5 cellular contexts compared by ENCODE assay signal in genomic region chr7:70275570-70275969, GRCh38.
DNase-seq lines count a peak whose midpoint lies in the region; ATAC-seq, FAIRE-seq and TF ChIP-seq lines count a peak whose summit lies in the region.
"Not testable (repeated sequence)": the region's sequence is repeated elsewhere in the genome, so short reads cannot be mapped to it uniquely, and the experiment has no call there.

No MANE protein-coding gene starts in this region.

- not testable (repeated sequence) for H3K9me3 Mint-ChIP-seq in activated B cell treated with CpG ODN at 0.5 μM for 24 hours; endothelial cell (ENCODE audit: unreplicated experiment); stimulated activated naive B cell treated with anti-CD40 and anti-IgM and Interleukin-4, amounts not matched to agents 10 μg/mL and 1 μg/mL and 100 μg/mL, for 72 hours

- H3K9me3 ChIP-seq in BLaER1 = not testable (repeated sequence)

- not testable (repeated sequence) for ATAC-seq in activated B cell treated with CpG ODN at 0.5 μM for 24 hours (ENCODE audit: low read depth)
- ATAC-seq in stimulated activated naive B cell treated with anti-CD40 and anti-IgM and Interleukin-4, amounts not matched to agents 10 μg/mL and 1 μg/mL and 100 μg/mL, for 72 hours (replicated peaks) = peak; percentile 46 to 64

- H3K27me3 ChIP-seq in BLaER1 = not testable (repeated sequence)

- H3K27ac Mint-ChIP-seq in activated B cell treated with CpG ODN at 0.5 μM for 24 hours = peak overlapping the region; percentile 1
- H3K27ac Mint-ChIP-seq in endothelial cell (ENCODE audit: unreplicated experiment) = peak overlapping the region; percentile 4
- H3K27ac Mint-ChIP-seq in stimulated activated naive B cell treated with anti-CD40 and anti-IgM and Interleukin-4, amounts not matched to agents 10 μg/mL and 1 μg/mL and 100 μg/mL, for 72 hours = peak overlapping the region; percentile 65

- H3K4me1 Mint-ChIP-seq in activated B cell treated with CpG ODN at 0.5 μM for 24 hours = peaks cover 13% of the 10 kb centered on the region
- peaks cover 19% of the 10 kb centered on the region for H3K4me1 Mint-ChIP-seq in endothelial cell (ENCODE audit: unreplicated experiment)
- peaks cover 9 to 12% of the 10 kb centered on the region in 2 donors for H3K4me1 Mint-ChIP-seq in stimulated activated naive B cell treated with anti-CD40 and anti-IgM and Interleukin-4, amounts not matched to agents 10 μg/mL and 1 μg/mL and 100 μg/mL, for 72 hours

- H3K27me3 Mint-ChIP-seq in activated B cell treated with CpG ODN at 0.5 μM for 24 hours; endothelial cell (ENCODE audit: unreplicated experiment); stimulated activated naive B cell treated with anti-CD40 and anti-IgM and Interleukin-4, amounts not matched to agents 10 μg/mL and 1 μg/mL and 100 μg/mL, for 72 hours: not testable (repeated sequence)

- not testable (repeated sequence) for H3K36me3 Mint-ChIP-seq in activated B cell treated with CpG ODN at 0.5 μM for 24 hours (ENCODE audit: low read depth); endothelial cell (ENCODE audit: low read depth, unreplicated experiment); stimulated activated naive B cell treated with anti-CD40 and anti-IgM and Interleukin-4, amounts not matched to agents 10 μg/mL and 1 μg/mL and 100 μg/mL, for 72 hours

- H3K36me3 ChIP-seq in BLaER1 = not testable (repeated sequence)

- H3K4me2 ChIP-seq in BLaER1 = peak overlapping the region; percentile 22; the same call in 1 of the 2 replicates

- peaks cover 11% of the 10 kb centered on the region for H3K4me1 ChIP-seq in BLaER1

- CTCF ChIA-PET in activated B cell treated with CpG ODN at 0.5 μM for 24 hours (lab: Charles Lee) = not testable (repeated sequence)

- TF ChIP-seq CTCF in D721Med (IDR thresholded peaks at IDR 0.05; ENCODE audit: insufficient read depth, missing control alignments); activated B cell treated with CpG ODN at 0.5 μM for 24 hours (IDR thresholded peaks at IDR 0.05); endothelial cell (IDR thresholded peaks at IDR 0.05; ENCODE audit: unreplicated experiment): not testable (repeated sequence)

- POLR2A ChIA-PET in activated B cell treated with CpG ODN at 0.5 μM for 24 hours (lab: Charles Lee) = not testable (repeated sequence)

- not testable (repeated sequence) for DNase-seq in D721Med (ENCODE audit: insufficient read length, low spot score); activated B cell treated with CpG ODN at 0.5 μM for 24 hours; endothelial cell (ENCODE audit: low spot score)
- peak; percentile 1 for DNase-seq in stimulated activated naive B cell treated with anti-CD40 and anti-IgM and Interleukin-4, amounts not matched to agents 10 μg/mL and 1 μg/mL and 100 μg/mL, for 72 hours

- FAIRE-seq in D721Med (lab: Jason Lieb, UNC) = peak; percentile 25

- H3K4me3 Mint-ChIP-seq in activated B cell treated with CpG ODN at 0.5 μM for 24 hours; endothelial cell (ENCODE audit: unreplicated experiment): not testable (repeated sequence)
- H3K4me3 Mint-ChIP-seq in stimulated activated naive B cell treated with anti-CD40 and anti-IgM and Interleukin-4, amounts not matched to agents 10 μg/mL and 1 μg/mL and 100 μg/mL, for 72 hours = peak overlapping the region; percentile 40 to 44

- not testable (repeated sequence) for H4K20me1 ChIP-seq in BLaER1

- H3K4me3 ChIP-seq in BLaER1 = not testable (repeated sequence)

- intact Hi-C loops in activated B cell treated with CpG ODN at 0.5 μM for 24 hours (cut with micrococcal nuclease) = not testable (repeated sequence)

- H3K27ac ChIP-seq in BLaER1 = not testable (repeated sequence)

- not testable (repeated sequence) for H3K9ac ChIP-seq in BLaER1

Comparison
In these comparisons a context has a peak if more than half of its experiments do, and no peak if none do; other contexts are left out.
1. H3K27ac Mint-ChIP-seq: peak in every context shown above with its lines; median percentile 65 in stimulated activated naive B cell treated with anti-CD40 and anti-IgM and Interleukin-4, amounts not matched to agents 10 μg/mL and 1 μg/mL and 100 μg/mL, for 72 hours; 4 in endothelial cell; 1 in activated B cell treated with CpG ODN at 0.5 μM for 24 hours.